3 cellular contexts compared by ENCODE assay signal in the genomic region with DNA sequence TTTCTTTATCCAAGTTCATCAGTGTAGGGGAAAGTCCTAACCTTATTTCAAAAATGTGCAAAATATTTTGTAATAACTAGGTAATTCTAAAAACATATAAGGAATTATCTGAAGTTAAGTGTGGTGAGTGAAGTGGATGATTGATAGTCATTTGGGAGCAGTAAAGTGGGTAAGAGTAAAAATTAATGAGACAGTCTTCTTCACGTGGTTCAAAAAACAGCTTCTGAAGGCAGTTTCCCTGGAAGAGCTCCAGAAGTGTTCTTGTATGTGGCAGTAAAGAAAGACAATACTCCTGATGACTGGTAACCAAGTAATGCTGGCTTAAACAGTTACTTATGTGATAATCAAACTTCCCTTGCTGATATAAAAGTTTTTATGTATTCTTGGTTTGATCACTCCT.
TF ChIP-seq lines count a peak whose summit lies in the region.

No MANE protein-coding gene starts in this region.

TF ChIP-seq in HEK293T, 16 proteins besides CTCF, POLR2A, EP300 and RAD21:
- peak; percentile 87 for TF ChIP-seq PKNOX1 (IDR thresholded peaks at IDR 0.05)
- TF ChIP-seq ARNT (IDR thresholded peaks at IDR 0.05) = no peak
- TF ChIP-seq LEF1 (IDR thresholded peaks at IDR 0.05; ENCODE audit: borderline replicate concordance) = no peak
- no peak for TF ChIP-seq ZNF384 (IDR thresholded peaks at IDR 0.05)

TF ChIP-seq in endothelial cell of umbilical vein, 7 proteins besides CTCF, POLR2A, EP300 and RAD21:
- TF ChIP-seq POLR2AphosphoS5 (IDR thresholded peaks at IDR 0.05; ENCODE audit: insufficient read depth, low read depth, low read length) (no peak), GATA2 (IDR thresholded peaks at IDR 0.05; ENCODE audit: insufficient read depth, insufficient read length, low read depth, low read length) (no peak), MYC (IDR thresholded peaks at IDR 0.05; ENCODE audit: low read depth, low read length) (no peak), MAX (IDR thresholded peaks at IDR 0.05; ENCODE audit: insufficient read depth, insufficient read length) (no peak), EZH2 (IDR thresholded peaks at IDR 0.05; ENCODE audit: borderline replicate concordance, low read depth, low read length, severe bottlenecking) (no peak), FOS (IDR thresholded peaks at IDR 0.05; ENCODE audit: borderline replicate concordance, insufficient read depth, low read length) (no peak), JUN (IDR thresholded peaks at IDR 0.05; ENCODE audit: borderline replicate concordance, insufficient read depth, insufficient read length, low read depth) (no peak)
TF ChIP-seq in endothelial cell of umbilical vein: peak in this region for 0.

TF ChIP-seq in liver, 16 proteins besides CTCF, POLR2A, EP300 and RAD21:
- TF ChIP-seq EGR1 (IDR thresholded peaks at IDR 0.05; ENCODE audit: low read depth in 2 of 2) = peak in 1 of 2 donors; percentile 0
- TF ChIP-seq TAF1 (conservative IDR thresholded peaks at IDR 0.05) = no peak
- no peak for TF ChIP-seq JUND (IDR thresholded peaks at IDR 0.05)
- no peak for TF ChIP-seq ZBTB33 (IDR thresholded peaks at IDR 0.05)
- no peak for TF ChIP-seq YY1 (IDR thresholded peaks at IDR 0.05)
- no peak for TF ChIP-seq HNF4G (IDR thresholded peaks at IDR 0.05)
